In the genomic region with DNA sequence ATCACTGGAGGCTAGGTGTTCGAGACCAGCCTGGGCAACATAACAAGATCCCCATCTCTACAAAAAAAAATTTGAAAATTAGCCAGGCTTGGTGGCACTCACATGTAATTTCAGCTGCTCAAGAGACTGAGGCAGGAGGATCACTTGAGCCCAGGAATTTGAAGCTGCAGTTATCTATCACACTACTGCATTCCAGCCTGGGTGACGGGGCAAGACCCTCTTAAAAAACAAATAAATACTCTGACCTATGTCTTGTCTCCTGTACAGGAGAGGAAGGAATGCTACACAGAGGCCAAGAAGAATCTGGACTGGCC, we compare ENCODE assay signal across 11 cellular contexts. TPM values are rescaled to one million over a fixed set of nuclear protein-coding genes. Genes with fewer than 3 reads are reported as not detected.
DNase-seq lines count a peak whose midpoint lies in the region; ATAC-seq and TF ChIP-seq lines count a peak whose summit lies in the region.
"Had no signal": no experiment of that assay in that cellular context is flagged by ENCODE, and none has a peak within 500 bp of the region (broad histone marks: within the 10 kb centered on the region; RNA-seq: fewer than 3 reads in every experiment).

No MANE protein-coding gene starts in this region.

- H3K27ac ChIP-seq in DND-41 (ENCODE audit: low read length) (peak overlapping the region; percentile 78), RWPE2 (ENCODE audit: poor library complexity, severe bottlenecking) (peak overlapping the region; percentile 47)

- peaks cover 39% of the 10 kb centered on the region for H3K27me3 Mint-ChIP-seq in glutamatergic neuron (ENCODE audit: unreplicated experiment)
- H3K27me3 Mint-ChIP-seq: IgD-negative memory B cell had no signal

- H3K36me3 Mint-ChIP-seq in glutamatergic neuron (ENCODE audit: unreplicated experiment): peaks cover 10% of the 10 kb centered on the region
- H3K36me3 Mint-ChIP-seq in stimulated activated effector memory CD8-positive, alpha-beta T cell treated with anti-CD3 and anti-CD28 coated beads, Interleukin-12 subunit alpha, Interleukin-12 subunit beta, amount 100 ng/mL, for 72 hours: peaks cover 94% of the 10 kb centered on the region
- H3K36me3 Mint-ChIP-seq: IgD-negative memory B cell had no signal

- H3K27me3 ChIP-seq in DND-41 (ENCODE audit: insufficient read depth, low read length, poor library complexity) (no peaks in the 10 kb centered on the region), RWPE2 (ENCODE audit: insufficient read depth, poor library complexity, severe bottlenecking) (no peaks in the 10 kb centered on the region)

- H3K4me1 ChIP-seq in DND-41 (ENCODE audit: insufficient read depth, low read length): peaks cover 63% of the 10 kb centered on the region
- peaks cover 10% of the 10 kb centered on the region for H3K4me1 ChIP-seq in RWPE2 (ENCODE audit: insufficient read depth, poor library complexity, severe bottlenecking)

- H3K4me3 ChIP-seq in DND-41 (ENCODE audit: low read depth in 1 of 2, low read length in 2 of 2) (no peak overlapping the region), RWPE2 (ENCODE audit: severe bottlenecking) (no peak overlapping the region)

- H3K9ac ChIP-seq in DND-41 (ENCODE audit: low read depth, low read length): peak overlapping the region; percentile 20; the same call in 1 of the 2 replicates

- H3K4me1 Mint-ChIP-seq in glutamatergic neuron (ENCODE audit: low read depth, unreplicated experiment): peaks cover 30% of the 10 kb centered on the region
- H3K4me1 Mint-ChIP-seq in stimulated activated effector memory CD8-positive, alpha-beta T cell treated with anti-CD3 and anti-CD28 coated beads, Interleukin-12 subunit alpha, Interleukin-12 subunit beta, amount 100 ng/mL, for 72 hours: peaks cover 76% of the 10 kb centered on the region

- TF ChIP-seq CTCF in DND-41 (IDR thresholded peaks at IDR 0.05; ENCODE audit: borderline replicate concordance, extremely low read depth, low read length, poor library complexity, severe bottlenecking) (no peak), RWPE2 (IDR thresholded peaks at IDR 0.05; ENCODE audit: poor library complexity, severe bottlenecking) (no peak), glutamatergic neuron (IDR thresholded peaks at IDR 0.05; ENCODE audit: partially characterized antibody, unreplicated experiment) (no peak)

- peak overlapping the region; percentile 67 for H3K27ac Mint-ChIP-seq in glutamatergic neuron (ENCODE audit: unreplicated experiment)
- H3K27ac Mint-ChIP-seq in stimulated activated effector memory CD8-positive, alpha-beta T cell treated with anti-CD3 and anti-CD28 coated beads, Interleukin-12 subunit alpha, Interleukin-12 subunit beta, amount 100 ng/mL, for 72 hours: peak overlapping the region; percentile 99

- H2AFZ ChIP-seq in DND-41 (ENCODE audit: low read depth, low read length): no peak overlapping the region

- H3K9me3 ChIP-seq in DND-41 (ENCODE audit: insufficient read depth, low read length, severe bottlenecking): no peaks in the 10 kb centered on the region
- no peaks in the 10 kb centered on the region for H3K9me3 ChIP-seq in RWPE2 (ENCODE audit: severe bottlenecking)

- peaks cover 16% of the 10 kb centered on the region for H3K9me3 Mint-ChIP-seq in glutamatergic neuron (ENCODE audit: unreplicated experiment)
- H3K9me3 Mint-ChIP-seq in stimulated activated effector memory CD8-positive, alpha-beta T cell treated with anti-CD3 and anti-CD28 coated beads, Interleukin-12 subunit alpha, Interleukin-12 subunit beta, amount 100 ng/mL, for 72 hours: no peaks in the 10 kb centered on the region
- H3K9me3 Mint-ChIP-seq: IgD-negative memory B cell had no signal

- DNase-seq in DND-41: no peak
- no peak for DNase-seq in RWPE2 (ENCODE audit: low spot score)
- DNase-seq in glutamatergic neuron: no peak
- no peak for DNase-seq in stimulated activated effector memory CD8-positive, alpha-beta T cell treated with anti-CD3 and anti-CD28 coated beads, Interleukin-12 subunit alpha, Interleukin-12 subunit beta, amount 100 ng/mL, for 72 hours (ENCODE audit: low spot score in 2 of 2)
- DNase-seq in retina: no peak
- DNase-seq in NCI-H2171 treated with DMSO at 0.1 percent for 48 hours (lab: John Stamatoyannopoulos, UW): no peak
- DNase-seq: activated effector memory CD4-positive, alpha-beta T cell treated with Interleukin-2 at 50 U/mL for 16 hours had no signal

- ATAC-seq in DND-41 (ENCODE audit: insufficient read depth, low read depth) (no peak), RWPE2 (ENCODE audit: low read depth) (no peak), HG03196 (IDR thresholded peaks at IDR 0.05; ENCODE audit: unreplicated experiment) (no peak)
- no peak for ATAC-seq in stimulated activated effector memory CD8-positive, alpha-beta T cell treated with anti-CD3 and anti-CD28 coated beads, Interleukin-12 subunit alpha, Interleukin-12 subunit beta, amount 100 ng/mL, for 72 hours

- H3K4me2 ChIP-seq in DND-41 (ENCODE audit: insufficient read depth, low read length): no peak overlapping the region

- peaks cover 63% of the 10 kb centered on the region for H3K79me2 ChIP-seq in DND-41 (ENCODE audit: insufficient read depth, low read length)

- H3K4me3 Mint-ChIP-seq in glutamatergic neuron (ENCODE audit: unreplicated experiment): no peak overlapping the region
- peak overlapping the region; percentile 7 for H3K4me3 Mint-ChIP-seq in stimulated activated effector memory CD8-positive, alpha-beta T cell treated with anti-CD3 and anti-CD28 coated beads, Interleukin-12 subunit alpha, Interleukin-12 subunit beta, amount 100 ng/mL, for 72 hours

- H4K20me1 ChIP-seq in DND-41 (ENCODE audit: insufficient read depth, low read length): peaks cover 16% of the 10 kb centered on the region

- peaks cover 51% of the 10 kb centered on the region for H3K36me3 ChIP-seq in DND-41 (ENCODE audit: insufficient read depth, low read length)
- H3K36me3 ChIP-seq in RWPE2 (ENCODE audit: low read depth): peaks cover 52% of the 10 kb centered on the region

RNA-seq across cellular contexts. Expression of gene COX4I2, which starts 25.8 kb away (rescaled TPM):
- total RNA-seq in glutamatergic neuron (ENCODE audit: unreplicated experiment): not detected
- total RNA-seq: Daoy, myocyte had no signal

RNA-seq across cellular contexts. Expression of gene ID1, which starts 58.4 kb away (rescaled TPM):
- total RNA-seq in glutamatergic neuron (ENCODE audit: unreplicated experiment): 92.0 TPM

RNA-seq across cellular contexts. Expression of gene BCL2L1, which starts 59.2 kb away (rescaled TPM):
- total RNA-seq in glutamatergic neuron (ENCODE audit: unreplicated experiment): 136 TPM
